18 cellular contexts compared by ENCODE assay signal in the genomic region with DNA sequence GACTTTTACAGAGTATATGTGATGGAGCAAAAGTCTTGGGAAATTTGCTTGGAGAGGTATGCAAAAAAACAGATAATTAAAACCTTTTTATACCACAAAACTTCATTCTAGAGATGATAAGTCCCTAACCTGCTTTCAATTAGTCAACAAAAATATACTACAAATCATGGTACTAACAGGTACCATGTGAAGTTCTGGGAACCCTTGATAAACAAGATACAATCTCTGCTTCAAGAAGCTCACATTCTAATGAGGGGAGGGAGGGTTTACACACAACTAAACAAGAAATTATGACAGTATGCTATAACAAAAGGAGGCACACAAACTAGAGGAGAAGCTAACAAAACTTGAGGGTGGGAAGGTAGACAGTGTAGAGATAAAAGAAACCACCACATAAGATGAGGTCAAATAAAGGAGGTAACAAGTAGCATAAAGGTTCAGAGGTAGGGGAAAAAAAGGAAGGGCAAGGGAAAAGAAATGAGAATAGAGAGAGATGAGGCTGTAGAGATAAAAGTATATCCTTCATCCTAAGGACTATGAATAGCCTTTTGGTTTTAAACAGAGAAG.
DNase-seq lines count a peak whose midpoint lies in the region; TF ChIP-seq lines count a peak whose summit lies in the region.
"Had no signal": no experiment of that assay in that cellular context is flagged by ENCODE, and none has a peak within 500 bp of the region (broad histone marks: within the 10 kb centered on the region; RNA-seq: fewer than 3 reads in every experiment).

No MANE protein-coding gene starts in this region.

- H3K27ac Mint-ChIP-seq in activated CD4-positive, alpha-beta T cell treated with anti-CD3 and anti-CD28 coated beads, Interleukin-2, amount 10 ng/mL, durations not matched to agents 24 days and 14 days, result peak overlapping the region; percentile 36
- peak overlapping the region; percentile 5 for H3K27ac Mint-ChIP-seq in mesothelial cell of epicardium
- H3K27ac Mint-ChIP-seq: HFFc6 had no signal

- no peaks in the 10 kb centered on the region for H3K9me3 Mint-ChIP-seq in activated CD4-positive, alpha-beta T cell treated with anti-CD3 and anti-CD28 coated beads, Interleukin-2, amount 10 ng/mL, durations not matched to agents 24 days and 14 days
- H3K9me3 Mint-ChIP-seq in mesothelial cell of epicardium, result no peaks in the 10 kb centered on the region
- H3K9me3 Mint-ChIP-seq: CD14-positive monocyte, HFFc6 had no signal

- TF ChIP-seq CTCF in mesothelial cell of epicardium (IDR thresholded peaks at IDR 0.05; ENCODE audit: unreplicated experiment), result no peak

- no peak overlapping the region for H3K4me3 ChIP-seq in Jurkat, Clone E6-1 (ENCODE audit: low read length)
- H3K4me3 ChIP-seq: PC-9 had no signal

- no peaks in the 10 kb centered on the region for H3K27me3 Mint-ChIP-seq in activated CD4-positive, alpha-beta T cell treated with anti-CD3 and anti-CD28 coated beads, Interleukin-2, amount 10 ng/mL, durations not matched to agents 24 days and 14 days
- no peaks in the 10 kb centered on the region for H3K27me3 Mint-ChIP-seq in mesothelial cell of epicardium (ENCODE audit: low read depth)

- H3K36me3 Mint-ChIP-seq in activated CD4-positive, alpha-beta T cell treated with anti-CD3 and anti-CD28 coated beads, Interleukin-2, amount 10 ng/mL, durations not matched to agents 24 days and 14 days (ENCODE audit: low read depth), result peaks cover 27% of the 10 kb centered on the region
- peaks cover 5% of the 10 kb centered on the region for H3K36me3 Mint-ChIP-seq in mesothelial cell of epicardium

- intact Hi-C loops in activated CD4-positive, alpha-beta T cell treated with anti-CD3 and anti-CD28 coated beads, Interleukin-2, amount 10 ng/mL, durations not matched to agents 24 days and 14 days (cut with micrococcal nuclease), result loop anchor here (10.0 kb wide), 1 partner anchor 51 kb away; no protein-coding TSS in a partner anchor
- intact Hi-C loops in head of caudate nucleus (cut with DNase I), result no loop called here

- DNase-seq in activated CD4-positive, alpha-beta T cell treated with anti-CD3 and anti-CD28 coated beads, Interleukin-2, amount 10 ng/mL, durations not matched to agents 24 days and 14 days, result no peak
- no peak for DNase-seq in activated CD4-positive, alpha-beta T cell treated with anti-CD3 and anti-CD28 coated beads for 1 hour
- peak; percentile 17 for DNase-seq in Jurkat, Clone E6-1 (ENCODE audit: low read depth, low spot score)
- DNase-seq in amniotic epithelial cell (ENCODE audit: low read depth) (peak; percentile 52), mesothelial cell of epicardium (ENCODE audit: low spot score in 2 of 2, unreplicated experiment in 2 of 2) (no peak), activated gamma-delta T cell treated with Interleukin-2 at 50 U/mL for 16 hours (no peak), head of caudate nucleus (no peak), GOT3 (lab: John Stamatoyannopoulos, UW) (no peak)
- DNase-seq: COR-L47, GF-D8, H7, HFFc6, NCI-H1417, NCI-H187 treated with DMSO at 0.1 percent for 48 hours, NCI-H345, NCI-H524 treated with DMSO at 0.1 percent for 48 hours, PC-9 had no signal

- no peak overlapping the region for H3K4me3 Mint-ChIP-seq in activated CD4-positive, alpha-beta T cell treated with anti-CD3 and anti-CD28 coated beads, Interleukin-2, amount 10 ng/mL, durations not matched to agents 24 days and 14 days
- H3K4me3 Mint-ChIP-seq in mesothelial cell of epicardium, result no peak overlapping the region
- H3K4me3 Mint-ChIP-seq: CD14-positive monocyte, HFFc6 had no signal

- H3K4me1 Mint-ChIP-seq in activated CD4-positive, alpha-beta T cell treated with anti-CD3 and anti-CD28 coated beads, Interleukin-2, amount 10 ng/mL, durations not matched to agents 24 days and 14 days, result peaks cover 12% of the 10 kb centered on the region
- peaks cover 3% of the 10 kb centered on the region for H3K4me1 Mint-ChIP-seq in mesothelial cell of epicardium
- H3K4me1 Mint-ChIP-seq: CD14-positive monocyte had no signal

Comparison
In these comparisons a context has a peak if more than half of its experiments do, and no peak if none do; other contexts are left out.
1. DNase-seq: peak in Jurkat, Clone E6-1 (single experiment) and amniotic epithelial cell (single experiment); none in activated CD4-positive, alpha-beta T cell treated with anti-CD3 and anti-CD28 coated beads, Interleukin-2, amount 10 ng/mL, durations not matched to agents 24 days and 14 days (single experiment), activated CD4-positive, alpha-beta T cell treated with anti-CD3 and anti-CD28 coated beads for 1 hour (single experiment), mesothelial cell of epicardium (0 of 2), activated gamma-delta T cell treated with Interleukin-2 at 50 U/mL for 16 hours (single experiment), head of caudate nucleus (0 of 42) and GOT3 (single experiment).